In the genomic region with DNA sequence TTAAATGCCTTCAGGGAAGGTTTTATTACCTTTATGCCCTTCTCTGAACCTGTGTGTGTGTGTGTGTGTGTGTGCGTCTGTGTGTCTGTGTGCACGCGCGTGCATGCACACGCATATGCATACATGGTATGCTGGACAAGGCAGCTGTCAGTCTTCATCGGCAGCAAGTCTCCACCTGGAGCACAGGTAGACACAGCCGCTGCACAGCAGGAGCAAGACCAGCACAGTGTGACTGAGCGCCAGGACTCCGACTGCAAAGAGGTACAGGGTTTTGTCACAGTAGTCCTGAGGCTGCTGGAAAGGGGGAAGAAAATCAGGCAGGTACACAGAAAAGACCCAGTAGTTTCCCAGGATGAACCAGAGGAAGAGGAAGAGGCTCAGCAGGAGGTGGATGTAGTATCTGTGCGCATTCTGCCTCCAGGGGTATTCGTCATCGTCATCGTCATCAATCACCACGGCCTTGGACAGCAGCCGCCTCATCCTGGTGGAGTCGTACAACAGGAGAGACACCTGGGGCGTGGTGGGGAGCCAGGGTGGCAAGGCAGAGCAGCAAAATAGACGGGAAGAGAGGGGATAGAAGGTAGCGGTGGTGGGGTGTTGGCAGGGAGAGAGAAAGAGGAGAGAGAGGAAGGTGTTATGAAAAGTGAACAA, we compare ENCODE assay signal across 2 cellular contexts.
A peak's percentile ranks its signal among the peaks of the same experiment; 100 is the strongest.
TF ChIP-seq lines count a peak whose summit lies in the region.

No MANE protein-coding gene starts in this region.

TF ChIP-seq in HEK293, 187 proteins besides CTCF, POLR2A, EP300 and RAD21:
- TF ChIP-seq MEIS1 (CRISPR knock-in tag; IDR thresholded peaks at IDR 0.05; ENCODE audit: borderline replicate concordance) (0 out of 2 replicates have a peak, but pooled peaks have one; percentile 64), ZNF792 (tag by site-specific recombination; IDR thresholded peaks at IDR 0.05) (no peak), ZNF529 (tag by site-specific recombination; IDR thresholded peaks at IDR 0.05; ENCODE audit: insufficient replicate concordance) (no peak), ZNF776 (tag by site-specific recombination; IDR thresholded peaks at IDR 0.05; ENCODE audit: borderline replicate concordance) (no peak), ZBTB48 (tag by site-specific recombination; IDR thresholded peaks at IDR 0.05) (no peak), GLI4 (tag by site-specific recombination; IDR thresholded peaks at IDR 0.05) (no peak), ZNF610 (tag by site-specific recombination; IDR thresholded peaks at IDR 0.05; ENCODE audit: borderline replicate concordance) (no peak)
- TF ChIP-seq, protein P1, sequence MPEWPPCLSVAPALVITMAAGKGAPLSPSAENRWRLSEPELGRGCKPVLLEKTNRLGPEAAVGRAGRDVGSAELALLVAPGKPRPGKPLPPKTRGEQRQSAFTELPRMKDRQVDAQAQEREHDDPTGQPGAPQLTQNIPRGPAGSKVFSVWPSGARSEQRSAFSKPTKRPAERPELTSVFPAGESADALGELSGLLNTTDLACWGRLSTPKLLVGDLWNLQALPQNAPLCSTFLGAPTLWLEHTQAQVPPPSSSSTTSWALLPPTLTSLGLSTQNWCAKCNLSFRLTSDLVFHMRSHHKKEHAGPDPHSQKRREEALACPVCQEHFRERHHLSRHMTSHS (tag by site-specific recombination; IDR thresholded peaks at IDR 0.05), result no peak
TF ChIP-seq in HEK293: peak in this region for 1.

TF ChIP-seq in GM12891, 5 proteins besides CTCF, POLR2A, EP300 and RAD21:
- TF ChIP-seq POLR2AphosphoS5 (IDR thresholded peaks at IDR 0.05; ENCODE audit: low read depth, low read length) (no peak), POU2F2 (IDR thresholded peaks at IDR 0.05; ENCODE audit: low read depth, low read length) (no peak), SPI1 (IDR thresholded peaks at IDR 0.05; ENCODE audit: low read depth, low read length) (no peak), TAF1 (IDR thresholded peaks at IDR 0.05; ENCODE audit: low read depth, low read length) (no peak), PAX5 (IDR thresholded peaks at IDR 0.05; ENCODE audit: insufficient read depth, low read length, severe bottlenecking) (no peak)
